ENCODE assay signal across 25 cellular contexts in genomic region chr2:97723156-97724072, GRCh38. TPM values are rescaled to one million over a fixed set of nuclear protein-coding genes. Genes with fewer than 3 reads are reported as not detected.
A peak's percentile ranks its signal among the peaks of the same experiment; 100 is the strongest.
DNase-seq lines count a peak whose midpoint lies in the region; ATAC-seq and TF ChIP-seq lines count a peak whose summit lies in the region.
"Had no signal": no experiment of that assay in that cellular context is flagged by ENCODE, and none has a peak within 500 bp of the region (broad histone marks: within the 10 kb centered on the region; RNA-seq: fewer than 3 reads in every experiment).

No MANE protein-coding gene starts in this region.

- H3K4me1 ChIP-seq in left ventricle myocardium inferior (peaks cover 37% of the 10 kb centered on the region), right atrium auricular region (peaks cover 0 to 20% of the 10 kb centered on the region in 2 donors), RWPE2 (ENCODE audit: insufficient read depth, poor library complexity, severe bottlenecking) (peaks cover 2% of the 10 kb centered on the region)
- peaks cover 46 to 61% of the 10 kb centered on the region in 2 donors for H3K4me1 ChIP-seq in naive thymus-derived CD4-positive, alpha-beta T cell (ENCODE audit: control insufficient read depth in 2 of 2, insufficient read depth in 2 of 2, low read length in 2 of 2)
- H3K4me1 ChIP-seq: breast epithelium, uterus had no signal

- POLR2A ChIA-PET in naive thymus-derived CD4-positive, alpha-beta T cell (lab: Charles Lee) = interaction anchor here (1.0 kb wide), 1 partner anchor 10 kb away, joined by 3 read pairs; the partner anchor contains the start of gene ZAP70

- DNase-seq in left ventricle myocardium inferior (peak; percentile 11), right atrium auricular region (ENCODE audit: low spot score) (no peak), RWPE2 (ENCODE audit: low spot score) (peak; percentile 51), cerebellar nuclear complex (lab: John Stamatoyannopoulos, UW) (no peak), hippocampal formation (lab: John Stamatoyannopoulos, UW) (no peak)
- peak in 1 of 9 donors; percentile 4 for DNase-seq in naive thymus-derived CD4-positive, alpha-beta T cell
- DNase-seq: activated CD8-positive, alpha-beta memory T cell treated with anti-CD3 and anti-CD28 coated beads, Interleukin-2, amount 50 U/mL, for 4 hours; activated effector memory CD4-positive, alpha-beta T cell treated with anti-CD3 and anti-CD28 coated beads, Interleukin-2, amount 50 U/mL, for 16 hours; Caco-2; dermis blood vessel endothelial cell; NCI-H1048; NCI-H2029 treated with DMSO at 0.1 percent for 48 hours; NCI-H226; NCI-H748 treated with DMSO at 0.1 percent for 48 hours; nephron progenitor cell; OCI-M1; SIG-M5; T-helper 1 cell; uterus had no signal

- TF ChIP-seq CTCF in left ventricle myocardium inferior (IDR thresholded peaks at IDR 0.05; ENCODE audit: borderline replicate concordance) (no peak), right atrium auricular region (IDR thresholded peaks at IDR 0.05) (no peak), RWPE2 (IDR thresholded peaks at IDR 0.05; ENCODE audit: poor library complexity, severe bottlenecking) (no peak)

- H3K27ac Mint-ChIP-seq in naive thymus-derived CD4-positive, alpha-beta T cell = peak overlapping the region in 8 of 9 donors; percentile 18 to 90 (median 78)
- H3K27ac Mint-ChIP-seq: nephron progenitor cell, progenitor cell of endocrine pancreas had no signal

- peaks cover 52 to 91% (median 75%) of the 10 kb centered on the region in 7 donors for H3K4me1 Mint-ChIP-seq in naive thymus-derived CD4-positive, alpha-beta T cell

- H3K4me3 ChIP-seq in left ventricle myocardium inferior (no peak overlapping the region), right atrium auricular region (no peak overlapping the region), RWPE2 (ENCODE audit: severe bottlenecking) (no peak overlapping the region)
- no peak overlapping the region for H3K4me3 ChIP-seq in naive thymus-derived CD4-positive, alpha-beta T cell (ENCODE audit: low read length)
- H3K4me3 ChIP-seq: breast epithelium, uterus had no signal

- ATAC-seq in RWPE2 (ENCODE audit: low read depth) = no peak
- ATAC-seq in naive thymus-derived CD4-positive, alpha-beta T cell = no peak
- no peak for ATAC-seq in HG02678 (IDR thresholded peaks at IDR 0.05; ENCODE audit: unreplicated experiment)
- ATAC-seq: HepG2 had no signal

- H3K36me3 ChIP-seq in left ventricle myocardium inferior (no peaks in the 10 kb centered on the region), right atrium auricular region (no peaks in the 10 kb centered on the region), RWPE2 (ENCODE audit: low read depth) (no peaks in the 10 kb centered on the region)
- peaks cover 19 to 77% (median 31%) of the 10 kb centered on the region in 3 experiments for H3K36me3 ChIP-seq in naive thymus-derived CD4-positive, alpha-beta T cell (ENCODE audit: control insufficient read depth in 2 of 3, insufficient read depth in 3 of 3, low read length in 3 of 3)
- H3K36me3 ChIP-seq: breast epithelium, uterus had no signal

- CTCF ChIA-PET in naive thymus-derived CD4-positive, alpha-beta T cell (lab: Charles Lee) = interaction anchor here (1.4 kb wide), 1 partner anchor 18 kb away, joined by 3 read pairs; no protein-coding TSS in a partner anchor

- H3K9me3 Mint-ChIP-seq in naive thymus-derived CD4-positive, alpha-beta T cell = peaks cover 0 to 7% (median 0%) of the 10 kb centered on the region in 11 donors

- peak overlapping the region in 4 of 10 donors; percentile 37 to 94 (median 56) for H3K4me3 Mint-ChIP-seq in naive thymus-derived CD4-positive, alpha-beta T cell
- H3K4me3 Mint-ChIP-seq: nephron progenitor cell had no signal

- H3K27me3 ChIP-seq in left ventricle myocardium inferior (ENCODE audit: low read depth) (peaks cover 6% of the 10 kb centered on the region), right atrium auricular region (no peaks in the 10 kb centered on the region), RWPE2 (ENCODE audit: insufficient read depth, poor library complexity, severe bottlenecking) (peaks cover 11% of the 10 kb centered on the region)
- no peaks in the 10 kb centered on the region for H3K27me3 ChIP-seq in naive thymus-derived CD4-positive, alpha-beta T cell (ENCODE audit: control insufficient read depth in 2 of 2, insufficient read depth in 2 of 2, low read length in 2 of 2)
- H3K27me3 ChIP-seq: uterus had no signal

- H3K9me3 ChIP-seq in left ventricle myocardium inferior (replicated peaks) (no peaks in the 10 kb centered on the region), right atrium auricular region (no peaks in the 10 kb centered on the region), RWPE2 (ENCODE audit: severe bottlenecking) (no peaks in the 10 kb centered on the region)
- no peaks in the 10 kb centered on the region for H3K9me3 ChIP-seq in naive thymus-derived CD4-positive, alpha-beta T cell (ENCODE audit: control insufficient read depth in 2 of 3, low read length in 3 of 3)
- H3K9me3 ChIP-seq: Caco-2, uterus had no signal

- H3K27me3 Mint-ChIP-seq in naive thymus-derived CD4-positive, alpha-beta T cell = no peaks in the 10 kb centered on the region
- H3K27me3 Mint-ChIP-seq: progenitor cell of endocrine pancreas had no signal

- no peak overlapping the region for H3K27ac ChIP-seq in left ventricle myocardium inferior (replicated peaks)
- H3K27ac ChIP-seq in right atrium auricular region = no peak overlapping the region
- H3K27ac ChIP-seq in RWPE2 (ENCODE audit: poor library complexity, severe bottlenecking) = no peak overlapping the region
- peak overlapping the region; percentile 27 for H3K27ac ChIP-seq in naive thymus-derived CD4-positive, alpha-beta T cell (ENCODE audit: low read depth, low read length)
- H3K27ac ChIP-seq: breast epithelium, HL-60, uterus had no signal

- peaks cover 10 to 76% (median 53%) of the 10 kb centered on the region in 5 donors for H3K36me3 Mint-ChIP-seq in naive thymus-derived CD4-positive, alpha-beta T cell

- intact Hi-C loops in left ventricle myocardium inferior (cut with micrococcal nuclease) = no loop called here
- intact Hi-C loops in naive thymus-derived CD4-positive, alpha-beta T cell (cut with micrococcal nuclease) = no loop called here

RNA-seq across cellular contexts. Expression of gene ZAP70, which starts 10.0 kb away (rescaled TPM):
- total RNA-seq in left ventricle myocardium inferior (0.55 TPM), right atrium auricular region (1 to 10 TPM in 1 of 2 donors, under 1 TPM in 1; 0.86 to 1.4 TPM)
- total RNA-seq in naive thymus-derived CD4-positive, alpha-beta T cell = 100 to 1,000 TPM; 354 to 432 (median 382) TPM
- polyA plus RNA-seq in naive thymus-derived CD4-positive, alpha-beta T cell = 100 to 1,000 TPM; 105 to 166 TPM
- total RNA-seq: dermis blood vessel endothelial cell, H4 had no signal

RNA-seq across cellular contexts. Expression of gene C2orf92, which starts 53.9 kb away (rescaled TPM):
- total RNA-seq in left ventricle myocardium inferior = 1.8 TPM
- total RNA-seq in right atrium auricular region = 1 to 10 TPM; 3.0 to 3.1 TPM
- total RNA-seq in naive thymus-derived CD4-positive, alpha-beta T cell = 10 to 100 TPM; 10.7 to 23.4 (median 21.0) TPM
- polyA plus RNA-seq in naive thymus-derived CD4-positive, alpha-beta T cell = 1 to 10 TPM in 1 of 2 donors, under 1 TPM in 1; 0.66 to 1.1 TPM

RNA-seq across cellular contexts. Expression of gene ACTR1B, which starts 59.6 kb away (rescaled TPM):
- total RNA-seq in left ventricle myocardium inferior (65.2 TPM), right atrium auricular region (10 to 100 TPM; 40.8 to 71.5 TPM)
- total RNA-seq in naive thymus-derived CD4-positive, alpha-beta T cell = 10 to 100 TPM; 75.9 to 95.5 (median 89.5) TPM
- 10 to 100 TPM; 13.2 to 14.7 TPM for polyA plus RNA-seq in naive thymus-derived CD4-positive, alpha-beta T cell

Comparison
In these comparisons a context has a peak if more than half of its experiments do, and no peak if none do; other contexts are left out.
1. DNase-seq: peak in left ventricle myocardium inferior (single experiment) and RWPE2 (single experiment); none in right atrium auricular region (single experiment), cerebellar nuclear complex (0 of 2) and hippocampal formation (0 of 2).
2. RNA of gene ZAP70, which starts 10.0 kb away (total RNA-seq): 354 to 432 TPM in naive thymus-derived CD4-positive, alpha-beta T cell; 0.86 to 1.4 TPM in right atrium auricular region and 0.55 TPM in left ventricle myocardium inferior (single experiment); every median in the first group is over 100 times any median in the second.